In the genomic region with DNA sequence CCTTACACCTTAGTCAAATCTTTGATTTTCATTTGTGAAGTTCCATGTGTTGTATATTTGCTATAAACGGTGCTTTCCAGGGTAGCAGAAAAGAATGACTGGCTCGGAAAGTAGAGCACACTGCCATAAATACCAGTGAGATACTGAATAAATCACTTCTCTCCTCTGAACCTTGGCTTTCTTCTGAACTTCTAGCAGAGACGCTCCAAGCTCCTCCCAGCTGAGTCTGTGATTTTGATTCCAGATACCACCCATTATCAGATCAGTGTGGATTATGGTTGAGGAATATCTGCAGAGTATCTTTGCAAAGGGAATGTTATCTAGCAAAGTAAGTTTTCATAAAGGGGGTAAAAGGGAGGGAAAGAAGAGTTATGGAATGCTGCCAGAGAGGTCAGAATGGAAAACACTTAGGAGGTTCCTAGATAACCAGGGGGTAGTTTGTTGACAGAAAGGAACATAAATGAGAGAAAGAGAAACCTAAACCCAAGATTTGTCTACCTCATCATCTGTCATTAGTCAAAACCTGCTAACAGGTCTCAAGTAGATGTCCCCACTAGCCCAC, we compare ENCODE assay signal across 14 cellular contexts.
"Had no signal": no experiment of that assay in that cellular context is flagged by ENCODE, and none has a peak within 500 bp of the region (broad histone marks: within the 10 kb centered on the region; RNA-seq: fewer than 3 reads in every experiment).

No MANE protein-coding gene starts in this region.

- H3K4me1 Mint-ChIP-seq: activated CD4-positive, alpha-beta memory T cell treated with anti-CD3 and anti-CD28 coated beads, Interleukin-2, amount 10 ng/mL, durations not matched to agents 7 days and 5 days; activated CD4-positive, alpha-beta T cell treated with anti-CD3 and anti-CD28 coated beads for 36 hours; immature natural killer cell; natural killer cell; T-cell had no signal

- DNase-seq: activated CD4-positive, alpha-beta memory T cell treated with anti-CD3 and anti-CD28 coated beads, Interleukin-2, amount 10 ng/mL, durations not matched to agents 7 days and 5 days; activated CD4-positive, alpha-beta T cell treated with anti-CD3 and anti-CD28 coated beads for 36 hours; activated gamma-delta T cell; activated T-cell treated with anti-CD3 and anti-CD28 coated beads, Interleukin-2, amount 50 U/mL, for 48 hours; effector CD8-positive, alpha-beta T cell; immature natural killer cell; mammary epithelial cell; natural killer cell; T-cell; T1000; trophoblast cell had no signal

- ATAC-seq: activated CD4-positive, alpha-beta T cell treated with anti-CD3 and anti-CD28 coated beads for 36 hours; natural killer cell; T-cell had no signal

- H3K4me3 Mint-ChIP-seq: activated CD4-positive, alpha-beta memory T cell treated with anti-CD3 and anti-CD28 coated beads, Interleukin-2, amount 10 ng/mL, durations not matched to agents 7 days and 5 days; activated CD4-positive, alpha-beta T cell treated with anti-CD3 and anti-CD28 coated beads for 36 hours; activated naive CD8-positive, alpha-beta T cell; immature natural killer cell; natural killer cell; T-cell had no signal

- H3K36me3 Mint-ChIP-seq: activated naive CD8-positive, alpha-beta T cell; immature natural killer cell; natural killer cell; T-cell had no signal

- H3K4me3 ChIP-seq: coronary artery had no signal

- H3K27ac ChIP-seq: coronary artery, epithelial cell of prostate had no signal

- H3K27me3 Mint-ChIP-seq: activated naive CD8-positive, alpha-beta T cell had no signal

- H3K9me3 Mint-ChIP-seq: activated CD4-positive, alpha-beta memory T cell treated with anti-CD3 and anti-CD28 coated beads, Interleukin-2, amount 10 ng/mL, durations not matched to agents 7 days and 5 days had no signal

- H3K27ac Mint-ChIP-seq: activated CD4-positive, alpha-beta memory T cell treated with anti-CD3 and anti-CD28 coated beads, Interleukin-2, amount 10 ng/mL, durations not matched to agents 7 days and 5 days; activated CD4-positive, alpha-beta T cell treated with anti-CD3 and anti-CD28 coated beads for 36 hours; activated naive CD8-positive, alpha-beta T cell; immature natural killer cell; natural killer cell; T-cell had no signal
